Comparison of ENCODE assay signal across 10 cellular contexts in the genomic region with DNA sequence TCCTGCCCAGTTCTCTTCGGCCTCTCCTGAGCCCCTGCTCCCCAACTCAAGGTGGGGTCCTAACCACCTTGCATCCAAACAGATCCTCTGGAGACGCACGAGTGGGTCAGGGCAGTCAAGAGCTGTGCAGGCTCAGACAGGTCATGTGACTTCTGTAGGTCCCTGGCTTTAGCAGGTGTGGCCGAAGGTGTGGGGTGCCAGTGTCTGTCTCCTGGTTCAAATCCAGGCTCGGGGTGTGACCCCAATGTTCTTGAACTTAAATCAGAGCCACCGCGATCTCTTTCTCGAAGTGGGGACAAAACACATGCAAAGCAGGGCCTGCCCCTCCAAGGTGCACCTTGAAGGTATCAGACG. TPM values are rescaled to one million over a fixed set of nuclear protein-coding genes. Genes with fewer than 3 reads are reported as not detected.
DNase-seq lines count a peak whose midpoint lies in the region; ATAC-seq and TF ChIP-seq lines count a peak whose summit lies in the region.
"Had no signal": no experiment of that assay in that cellular context is flagged by ENCODE, and none has a peak within 500 bp of the region (broad histone marks: within the 10 kb centered on the region; RNA-seq: fewer than 3 reads in every experiment).

No MANE protein-coding gene starts in this region.

- DNase-seq in heart right ventricle (no peak), Right ventricle myocardium superior (no peak), right atrium auricular region (ENCODE audit: low spot score) (no peak), prostate gland (ENCODE audit: low spot score) (no peak), vagina (ENCODE audit: extremely low spot score in 2 of 2) (no peak), NCI-H774 (lab: John Stamatoyannopoulos, UW) (no peak), T1000 (lab: John Stamatoyannopoulos, UW) (no peak)
- DNase-seq in naive thymus-derived CD8-positive, alpha-beta T cell, result no peak
- DNase-seq: NCI-H1048, NCI-H446 treated with DMSO at 0.1 percent for 48 hours had no signal

- 83 to 92% methylated on average over 9 of the region's 9 CpGs for WGBS in heart right ventricle, 2 donors
- 86% methylated on average over 9 of the region's 9 CpGs for WGBS in prostate gland

- TF ChIP-seq POLR2A in prostate gland (IDR thresholded peaks at IDR 0.05), result no peak
- TF ChIP-seq POLR2A in vagina (IDR thresholded peaks at IDR 0.05), result no peak

- H3K9me3 Mint-ChIP-seq in naive thymus-derived CD8-positive, alpha-beta T cell, result no peaks in the 10 kb centered on the region

- peaks cover 0 to 12% (median 6%) of the 10 kb centered on the region in 3 donors for H3K36me3 Mint-ChIP-seq in naive thymus-derived CD8-positive, alpha-beta T cell

- peak overlapping the region in 1 of 10 donors; percentile 87 for H3K27ac Mint-ChIP-seq in naive thymus-derived CD8-positive, alpha-beta T cell

- H3K4me1 ChIP-seq in heart right ventricle (peaks cover 30 to 91% (median 76%) of the 10 kb centered on the region in 9 donors), right atrium auricular region (peaks cover 0 to 93% of the 10 kb centered on the region in 2 donors), prostate gland (replicated peaks) (peaks cover 22% of the 10 kb centered on the region), vagina (peaks cover 99% of the 10 kb centered on the region)

- H3K4me3 Mint-ChIP-seq in naive thymus-derived CD8-positive, alpha-beta T cell, result no peak overlapping the region

- H3K27me3 ChIP-seq in heart right ventricle (no peaks in the 10 kb centered on the region), right atrium auricular region (no peaks in the 10 kb centered on the region), prostate gland (replicated peaks; ENCODE audit: insufficient read depth) (no peaks in the 10 kb centered on the region), vagina (no peaks in the 10 kb centered on the region)

- H3K36me3 ChIP-seq in heart right ventricle (no peaks in the 10 kb centered on the region), right atrium auricular region (no peaks in the 10 kb centered on the region), prostate gland (no peaks in the 10 kb centered on the region), vagina (no peaks in the 10 kb centered on the region)

- H3K9me3 ChIP-seq in heart right ventricle, result no peaks in the 10 kb centered on the region
- no peaks in the 10 kb centered on the region for H3K9me3 ChIP-seq in right atrium auricular region
- no peaks in the 10 kb centered on the region for H3K9me3 ChIP-seq in prostate gland
- no peaks in the 10 kb centered on the region for H3K9me3 ChIP-seq in vagina

- H3K27ac ChIP-seq in heart right ventricle, result peak overlapping the region; percentile 67 to 91 (median 83)
- H3K27ac ChIP-seq in right atrium auricular region, result peak overlapping the region; percentile 88 to 94
- peak overlapping the region; percentile 76 to 80 for H3K27ac ChIP-seq in prostate gland
- peak overlapping the region; percentile 86 for H3K27ac ChIP-seq in vagina

- H3K4me3 ChIP-seq in heart right ventricle (no peak overlapping the region), right atrium auricular region (no peak overlapping the region), prostate gland (no peak overlapping the region), vagina (no peak overlapping the region)

- ATAC-seq in heart right ventricle, result no peak
- no peak for ATAC-seq in Right ventricle myocardium superior (ENCODE audit: poor library complexity)
- ATAC-seq in naive thymus-derived CD8-positive, alpha-beta T cell, result no peak

- intact Hi-C loops in heart right ventricle (cut with DNase I) (no loop called here), Right ventricle myocardium superior (cut with DNase I) (no loop called here), prostate gland (cut with DNase I) (no loop called here), vagina (cut with DNase I) (loop anchor here (2.0 kb wide), 1 partner anchor 21 kb away; no protein-coding TSS in a partner anchor)

- H3K4me1 Mint-ChIP-seq in naive thymus-derived CD8-positive, alpha-beta T cell, result peaks cover 26 to 50% (median 46%) of the 10 kb centered on the region in 4 donors

- no peaks in the 10 kb centered on the region for H3K27me3 Mint-ChIP-seq in naive thymus-derived CD8-positive, alpha-beta T cell

- TF ChIP-seq CTCF in heart right ventricle (IDR thresholded peaks at IDR 0.05), result no peak
- no peak for TF ChIP-seq CTCF in right atrium auricular region (IDR thresholded peaks at IDR 0.05)
- TF ChIP-seq CTCF in prostate gland (IDR thresholded peaks at IDR 0.05), result no peak
- no peak for TF ChIP-seq CTCF in vagina (IDR thresholded peaks at IDR 0.05)

- POLR2A ChIA-PET in naive thymus-derived CD8-positive, alpha-beta T cell (lab: Charles Lee), result interaction anchor here (2.8 kb wide), 1 partner anchor 24 kb away, joined by 8 read pairs; no protein-coding TSS in a partner anchor

RNA-seq across cellular contexts. Expression of a gene that starts 27.4 kb away (rescaled TPM):
- 10 to 100 TPM; 30.6 to 81.8 (median 53.1) TPM for total RNA-seq in heart right ventricle
- 10 to 100 TPM; 41.4 to 44.7 TPM for polyA plus RNA-seq in heart right ventricle
- 45.3 TPM for total RNA-seq in Right ventricle myocardium superior
- 100 to 1,000 TPM in 1 of 2 donors, 10 to 100 TPM in 1; 83.7 to 152 TPM for total RNA-seq in right atrium auricular region
- total RNA-seq in prostate gland, result 100 to 1,000 TPM; 113 to 146 TPM
- total RNA-seq in vagina, result 93.8 TPM
- total RNA-seq in naive thymus-derived CD8-positive, alpha-beta T cell, result 10 to 100 TPM; 51.7 to 53.6 TPM
- 10 to 100 TPM in 2 of 3 donors, 1 to 10 TPM in 1; 9.1 to 37.3 (median 20.5) TPM for polyA plus RNA-seq in naive thymus-derived CD8-positive, alpha-beta T cell
